8 cellular contexts compared by ENCODE assay signal in genomic region chr22:37485006-37485713, GRCh38. TPM values are rescaled to one million over a fixed set of nuclear protein-coding genes. Genes with fewer than 3 reads are reported as not detected.
DNase-seq lines count a peak whose midpoint lies in the region; ATAC-seq and TF ChIP-seq lines count a peak whose summit lies in the region.

No MANE protein-coding gene starts in this region.

- ATAC-seq in T-cell (replicated peaks in 1 of 4) (peak; percentile 53 to 57 (median 56)), HG03139 (IDR thresholded peaks at IDR 0.05; ENCODE audit: unreplicated experiment) (no peak)
- peak; percentile 58 for ATAC-seq in naive thymus-derived CD4-positive, alpha-beta T cell

- POLR2A ChIA-PET in T-cell (lab: Charles Lee), result interaction anchor here in 1 of 2 donors (0.6 to 0.9 kb wide), 2 partner anchors 123 to 406 kb away, joined by 3 to 4 read pairs; partner anchors contain the start of gene GGA1
- POLR2A ChIA-PET in naive thymus-derived CD4-positive, alpha-beta T cell (lab: Charles Lee), result interaction anchor here (0.6 to 4.0 kb wide), 21 partner anchors 9 to 1662 kb away, joined by 3 to 47 read pairs (median 4); partner anchors contain the start of genes CYTH4, GGA1 and RAC2

- intact Hi-C loops in naive thymus-derived CD4-positive, alpha-beta T cell (cut with micrococcal nuclease), result loop anchor here (5.0 to 10.0 kb wide), 4 partner anchors 80 to 960 kb away; partner anchors contain the start of genes CDC42EP1 (in 1 of the 2) and EIF3D (in 1 of the 2)

- no peaks in the 10 kb centered on the region for H3K27me3 ChIP-seq in naive thymus-derived CD4-positive, alpha-beta T cell (ENCODE audit: control insufficient read depth in 2 of 2, insufficient read depth in 2 of 2, low read length in 2 of 2)

- H3K4me3 ChIP-seq in GM12875 (ENCODE audit: low read depth, low read length), result peak overlapping the region; percentile 93
- peak overlapping the region; percentile 84 for H3K4me3 ChIP-seq in naive thymus-derived CD4-positive, alpha-beta T cell (ENCODE audit: low read length)

- no peaks in the 10 kb centered on the region for H3K9me3 Mint-ChIP-seq in T-cell
- no peaks in the 10 kb centered on the region for H3K9me3 Mint-ChIP-seq in activated naive CD4-positive, alpha-beta T cell treated with anti-CD3 and anti-CD28 coated beads, Interleukin-2, amount 50 U/mL, for 24 hours
- H3K9me3 Mint-ChIP-seq in naive thymus-derived CD4-positive, alpha-beta T cell, result peaks cover 0 to 9% (median 0%) of the 10 kb centered on the region in 11 donors

- H3K9me3 ChIP-seq in naive thymus-derived CD4-positive, alpha-beta T cell (ENCODE audit: control insufficient read depth in 2 of 3, low read length in 3 of 3), result no peaks in the 10 kb centered on the region

- CTCF ChIA-PET in T-cell (lab: Charles Lee), result interaction anchor here in 1 of 2 donors (2.1 kb wide), 1 partner anchor 13 kb away, joined by 7 read pairs; no protein-coding TSS in a partner anchor
- CTCF ChIA-PET in naive thymus-derived CD4-positive, alpha-beta T cell (lab: Charles Lee), result interaction anchor here (1.3 to 3.3 kb wide), 5 partner anchors 8 to 247 kb away, joined by 3 to 20 read pairs (median 10); no protein-coding TSS in a partner anchor

- H3K4me3 Mint-ChIP-seq in T-cell, result peak overlapping the region; percentile 86 to 96 (median 94)
- H3K4me3 Mint-ChIP-seq in activated naive CD4-positive, alpha-beta T cell treated with anti-CD3 and anti-CD28 coated beads, Interleukin-2, amount 50 U/mL, for 24 hours, result peak overlapping the region; percentile 98
- H3K4me3 Mint-ChIP-seq in naive thymus-derived CD4-positive, alpha-beta T cell, result peak overlapping the region; percentile 91 to 99 (median 96)

- peaks cover 25 to 59% of the 10 kb centered on the region in 2 donors for H3K4me1 ChIP-seq in naive thymus-derived CD4-positive, alpha-beta T cell (ENCODE audit: control insufficient read depth in 2 of 2, insufficient read depth in 2 of 2, low read length in 2 of 2)

- H3K36me3 Mint-ChIP-seq in T-cell, result peaks cover 15% of the 10 kb centered on the region
- H3K36me3 Mint-ChIP-seq in activated naive CD4-positive, alpha-beta T cell treated with anti-CD3 and anti-CD28 coated beads, Interleukin-2, amount 50 U/mL, for 24 hours, result peaks cover 9% of the 10 kb centered on the region
- H3K36me3 Mint-ChIP-seq in naive thymus-derived CD4-positive, alpha-beta T cell, result peaks cover 5 to 28% (median 9%) of the 10 kb centered on the region in 5 donors

- H3K27ac Mint-ChIP-seq in T-cell, result peak overlapping the region; percentile 98
- H3K27ac Mint-ChIP-seq in activated naive CD4-positive, alpha-beta T cell treated with anti-CD3 and anti-CD28 coated beads, Interleukin-2, amount 50 U/mL, for 24 hours, result peak overlapping the region; percentile 99
- peak overlapping the region; percentile 94 to 99 (median 97) for H3K27ac Mint-ChIP-seq in naive thymus-derived CD4-positive, alpha-beta T cell

- no peak for TF ChIP-seq CTCF in GM12875 (IDR thresholded peaks at IDR 0.05; ENCODE audit: borderline replicate concordance, insufficient read depth, low read depth, low read length)

- no peaks in the 10 kb centered on the region for H3K27me3 Mint-ChIP-seq in T-cell
- H3K27me3 Mint-ChIP-seq in activated naive CD4-positive, alpha-beta T cell treated with anti-CD3 and anti-CD28 coated beads, Interleukin-2, amount 50 U/mL, for 24 hours, result no peaks in the 10 kb centered on the region
- no peaks in the 10 kb centered on the region for H3K27me3 Mint-ChIP-seq in naive thymus-derived CD4-positive, alpha-beta T cell

- peak overlapping the region; percentile 86 for H3K27ac ChIP-seq in naive thymus-derived CD4-positive, alpha-beta T cell (ENCODE audit: low read depth, low read length)
- peak overlapping the region; percentile 54 for H3K27ac ChIP-seq in substantia nigra (ENCODE audit: low read depth, low read length, poor library complexity, severe bottlenecking)

- DNase-seq in T-cell (peak; percentile 31 to 71 (median 57)), substantia nigra (lab: John Stamatoyannopoulos, UW) (peak in 16 of 49 donors; percentile 5 to 40 (median 17)), putamen (ENCODE audit: low spot score) (no peak), NCI-H510A (lab: John Stamatoyannopoulos, UW) (no peak)
- peak in 7 of 9 donors; percentile 40 to 83 (median 72) for DNase-seq in naive thymus-derived CD4-positive, alpha-beta T cell

- peaks cover 66 to 85% (median 69%) of the 10 kb centered on the region in 3 donors for H3K4me1 Mint-ChIP-seq in T-cell
- H3K4me1 Mint-ChIP-seq in activated naive CD4-positive, alpha-beta T cell treated with anti-CD3 and anti-CD28 coated beads, Interleukin-2, amount 50 U/mL, for 24 hours, result peaks cover 69% of the 10 kb centered on the region
- peaks cover 53 to 77% (median 66%) of the 10 kb centered on the region in 7 donors for H3K4me1 Mint-ChIP-seq in naive thymus-derived CD4-positive, alpha-beta T cell

- peaks cover 0 to 44% (median 7%) of the 10 kb centered on the region in 3 experiments for H3K36me3 ChIP-seq in naive thymus-derived CD4-positive, alpha-beta T cell (ENCODE audit: control insufficient read depth in 2 of 3, insufficient read depth in 3 of 3, low read length in 3 of 3)

RNA-seq across cellular contexts. Expression of gene MFNG, which starts 1.0 kb away (rescaled TPM):
- total RNA-seq in T-cell, result 100 to 1,000 TPM; 153 to 296 (median 268) TPM
- 100 to 1,000 TPM; 146 to 223 (median 203) TPM for total RNA-seq in naive thymus-derived CD4-positive, alpha-beta T cell
- 100 to 1,000 TPM; 350 to 449 TPM for polyA plus RNA-seq in naive thymus-derived CD4-positive, alpha-beta T cell

RNA-seq across cellular contexts. Expression of gene CARD10, which starts 34.1 kb away (rescaled TPM):
- under 1 TPM in 4 of 5 donors, not detected in 1; 0.44 to 0.79 (median 0.52) TPM for total RNA-seq in T-cell
- total RNA-seq in naive thymus-derived CD4-positive, alpha-beta T cell, result 1 to 10 TPM in 1 of 5 experiments, under 1 TPM in 3, not detected in 1; 0.13 to 1.0 (median 0.57) TPM
- under 1 TPM in 1 of 2 donors, not detected in 1; 0.69 TPM for polyA plus RNA-seq in naive thymus-derived CD4-positive, alpha-beta T cell

RNA-seq across cellular contexts. Expression of gene ELFN2, which starts 57.9 kb away (rescaled TPM):
- under 1 TPM; 0.09 to 0.88 (median 0.70) TPM for total RNA-seq in T-cell
- under 1 TPM; 0.10 to 0.66 (median 0.57) TPM for total RNA-seq in naive thymus-derived CD4-positive, alpha-beta T cell
- not detected for polyA plus RNA-seq in naive thymus-derived CD4-positive, alpha-beta T cell

Comparison
In these comparisons a context has a peak if more than half of its experiments do, and no peak if none do; other contexts are left out.
1. DNase-seq: peak in T-cell (34 of 34) and naive thymus-derived CD4-positive, alpha-beta T cell (7 of 9); none in putamen (single experiment) and NCI-H510A (single experiment).
2. Peak in every context shown above with its lines, with median percentiles within 50 percentile points of each other: H3K27ac Mint-ChIP-seq and H3K4me3 Mint-ChIP-seq.